In the genomic region with DNA sequence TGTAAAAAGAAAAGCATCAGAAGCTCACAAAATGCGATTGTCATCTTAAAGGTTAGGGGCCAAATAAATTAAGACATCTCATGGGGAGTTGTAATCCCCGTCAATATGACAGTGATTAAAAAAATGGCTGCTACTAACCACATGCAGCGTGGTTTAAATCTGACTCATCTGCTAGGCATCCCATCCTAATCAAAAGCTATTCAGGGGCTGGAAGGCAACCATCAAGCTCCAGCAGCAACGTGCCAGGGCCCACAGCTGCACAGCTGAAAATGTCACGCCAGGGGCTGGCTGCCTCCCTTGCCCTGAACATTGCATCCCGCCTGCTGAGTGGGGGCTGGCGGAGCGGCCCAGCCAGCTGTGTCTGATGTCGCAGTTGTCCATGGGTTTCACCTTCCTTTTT, we compare ENCODE assay signal across 9 cellular contexts.
DNase-seq lines count a peak whose midpoint lies in the region; ATAC-seq and TF ChIP-seq lines count a peak whose summit lies in the region.
"Had no signal": no experiment of that assay in that cellular context is flagged by ENCODE, and none has a peak within 500 bp of the region (broad histone marks: within the 10 kb centered on the region; RNA-seq: fewer than 3 reads in every experiment).

No MANE protein-coding gene starts in this region.

- H3K9me3 ChIP-seq in colonic mucosa (no peaks in the 10 kb centered on the region), tibial nerve (no peaks in the 10 kb centered on the region)

- H3K36me3 ChIP-seq in colonic mucosa (no peaks in the 10 kb centered on the region), tibial nerve (no peaks in the 10 kb centered on the region)

- no peak for TF ChIP-seq POLR2A in tibial nerve (IDR thresholded peaks at IDR 0.05)

- TF ChIP-seq EP300 in tibial nerve (IDR thresholded peaks at IDR 0.05), result peak in 1 of 2 donors; percentile 64

- no peak overlapping the region for H3K9ac ChIP-seq in colonic mucosa (ENCODE audit: low read depth in 2 of 2, low read length in 2 of 2)

- H3K4me3 ChIP-seq in colonic mucosa, result no peak overlapping the region
- no peak overlapping the region for H3K4me3 ChIP-seq in tibial nerve

- H3K27me3 ChIP-seq in colonic mucosa (no peaks in the 10 kb centered on the region), tibial nerve (no peaks in the 10 kb centered on the region)

- H3K4me1 ChIP-seq in colonic mucosa (no peaks in the 10 kb centered on the region), tibial nerve (peaks cover 0 to 17% (median 2%) of the 10 kb centered on the region in 4 donors)

- TF ChIP-seq CTCF in colonic mucosa (IDR thresholded peaks at IDR 0.05) (no peak), tibial nerve (IDR thresholded peaks at IDR 0.05) (no peak)

- intact Hi-C loops in colonic mucosa (cut with DNase I), result no loop called here

- ATAC-seq in GM18502 (IDR thresholded peaks at IDR 0.05; ENCODE audit: poor library complexity, unreplicated experiment), result no peak

- peak; percentile 2 for DNase-seq in DMS 273 (lab: John Stamatoyannopoulos, UW; ENCODE audit: unreplicated experiment)
- no peak for DNase-seq in DMS 273 treated with DMSO at 0.1 percent for 48 hours (lab: John Stamatoyannopoulos, UW)
- DNase-seq in colonic mucosa, result peak; percentile 22
- DNase-seq in left kidney (ENCODE audit: low read depth, low spot score), result peak; percentile 66
- DNase-seq in tibial nerve (ENCODE audit: low spot score in 2 of 2), result peak; percentile 21 to 30
- no peak for DNase-seq in cortex of kidney (lab: John Stamatoyannopoulos, UW)
- no peak for DNase-seq in activated CD4-positive, alpha-beta T cell treated with anti-CD3 and anti-CD28 coated beads, Interleukin-2, amount 50 U/mL, for 1 hour

- H3K27ac ChIP-seq in colonic mucosa (no peak overlapping the region), tibial nerve (peak overlapping the region in 3 of 4 donors; percentile 3 to 83 (median 66))
- H3K27ac ChIP-seq: 22Rv1 had no signal

- WGBS in tibial nerve, 2 donors, result 31 to 34% methylated on average over 7 to 9 of the region's 9 CpGs

Comparison
In these comparisons a context has a peak if more than half of its experiments do, and no peak if none do; other contexts are left out.
1. DNase-seq: peak in DMS 273 (single experiment), colonic mucosa (single experiment), left kidney (single experiment) and tibial nerve (2 of 2); none in DMS 273 treated with DMSO at 0.1 percent for 48 hours (single experiment), cortex of kidney (single experiment) and activated CD4-positive, alpha-beta T cell treated with anti-CD3 and anti-CD28 coated beads, Interleukin-2, amount 50 U/mL, for 1 hour (single experiment).